24 cellular contexts compared by ENCODE assay signal in genomic region chrX:22698151-22698550, GRCh38.
DNase-seq lines count a peak whose midpoint lies in the region; FAIRE-seq and TF ChIP-seq lines count a peak whose summit lies in the region.
"Had no signal": no experiment of that assay in that cellular context is flagged by ENCODE, and none has a peak within 500 bp of the region (broad histone marks: within the 10 kb centered on the region; RNA-seq: fewer than 3 reads in every experiment).

No MANE protein-coding gene starts in this region.

- H3K27ac Mint-ChIP-seq in astrocyte (ENCODE audit: unreplicated experiment), result no peak overlapping the region
- H3K27ac Mint-ChIP-seq: CD4-positive, alpha-beta memory T cell; GM23338; H9 had no signal

- no peak for TF ChIP-seq POLR2A in esophagus squamous epithelium (IDR thresholded peaks at IDR 0.05)

- DNase-seq in A673 (ENCODE audit: low spot score) (no peak), astrocyte (ENCODE audit: low read depth) (no peak), dermis microvascular lymphatic vessel endothelial cell (ENCODE audit: low read depth in 2 of 2) (peak; percentile 30 to 85), lung microvascular endothelial cell (ENCODE audit: low read depth in 2 of 2) (peak; percentile 77 to 80), coronary artery (ENCODE audit: low spot score) (no peak), UCSD-AML1 (lab: John Stamatoyannopoulos, UW; ENCODE audit: unreplicated experiment) (no peak), esophagus squamous epithelium (lab: John Stamatoyannopoulos, UW) (no peak), NCI-H1048 (lab: John Stamatoyannopoulos, UW) (no peak)
- DNase-seq: ACHN; AML-193; BE2C; C1 segment of cervical spinal cord; Calu3; CD4-positive, alpha-beta memory T cell; COR-L47; DMS53; DMS79 treated with DMSO at 0.1 percent for 48 hours; GF-D8; H9 had no signal

- no peak overlapping the region for H3K4me3 ChIP-seq in A673 (ENCODE audit: low read depth, low read length, poor library complexity, severe bottlenecking)
- no peak overlapping the region for H3K4me3 ChIP-seq in astrocyte (ENCODE audit: insufficient read depth, low read depth, low read length)
- no peak overlapping the region for H3K4me3 ChIP-seq in coronary artery
- H3K4me3 ChIP-seq in esophagus squamous epithelium, result no peak overlapping the region
- H3K4me3 ChIP-seq: GM23338 had no signal

- CTCF ChIA-PET in A673 (lab: Charles Lee), result no interaction called here

- no peaks in the 10 kb centered on the region for H3K27me3 ChIP-seq in A673 (replicated peaks; ENCODE audit: insufficient read depth, low read depth, low read length, poor library complexity)
- H3K27me3 ChIP-seq in astrocyte (ENCODE audit: insufficient read depth, low read length), result no peaks in the 10 kb centered on the region
- peaks cover 0 to 3% (median 0%) of the 10 kb centered on the region in 4 donors for H3K27me3 ChIP-seq in esophagus squamous epithelium
- H3K27me3 ChIP-seq: BE2C had no signal

- BruUV-seq in A673 (replicated peaks; lab: Mats Ljungman, UMichigan), result no TSS peak

- TF ChIP-seq CTCF in A673 (conservative IDR thresholded peaks at IDR 0.05; ENCODE audit: low read depth, low read length) (no peak), astrocyte (IDR thresholded peaks at IDR 0.05; ENCODE audit: insufficient read depth, low read depth, low read length) (no peak), coronary artery (IDR thresholded peaks at IDR 0.05) (no peak), esophagus squamous epithelium (IDR thresholded peaks at IDR 0.05) (no peak)

- POLR2A ChIA-PET in A673 (lab: Charles Lee; ENCODE audit: low non-redundant PET), result no interaction called here

- H3K4me1 Mint-ChIP-seq in astrocyte (ENCODE audit: low read depth, unreplicated experiment), result no peaks in the 10 kb centered on the region
- H3K4me1 Mint-ChIP-seq: CD4-positive, alpha-beta memory T cell; GM23338; H9 had no signal

- H3K36me3 ChIP-seq in A673 (ENCODE audit: insufficient read depth, low read length, poor library complexity, severe bottlenecking) (no peaks in the 10 kb centered on the region), astrocyte (ENCODE audit: insufficient read depth, low read length) (no peaks in the 10 kb centered on the region), esophagus squamous epithelium (no peaks in the 10 kb centered on the region)
- H3K36me3 ChIP-seq: BE2C had no signal

- H3K36me3 Mint-ChIP-seq in astrocyte (ENCODE audit: low read depth, unreplicated experiment), result no peaks in the 10 kb centered on the region
- H3K36me3 Mint-ChIP-seq: CD4-positive, alpha-beta memory T cell had no signal

- H3K27ac ChIP-seq in A673 (ENCODE audit: low read depth, low read length, poor library complexity, severe bottlenecking) (peak overlapping the region; percentile 87), astrocyte (ENCODE audit: low read depth, low read length) (no peak overlapping the region), coronary artery (no peak overlapping the region), esophagus squamous epithelium (no peak overlapping the region)
- H3K27ac ChIP-seq: 22Rv1 had no signal

- no peak overlapping the region for H3K4me2 ChIP-seq in astrocyte (ENCODE audit: low read length)
- H3K4me2 ChIP-seq: GM23338 had no signal

- peak; percentile 37 for FAIRE-seq in astrocyte (lab: Jason Lieb, UNC)
- FAIRE-seq: A204.1, GM12891, GM18507 had no signal

- intact Hi-C loops in A673 (cut with micrococcal nuclease; ENCODE audit: unreplicated experiment), result no loop called here
- intact Hi-C loops in esophagus squamous epithelium (cut with DNase I), result no loop called here

- no peaks in the 10 kb centered on the region for H3K9me3 Mint-ChIP-seq in astrocyte (ENCODE audit: unreplicated experiment)
- H3K9me3 Mint-ChIP-seq: GM23338 had no signal

- no peaks in the 10 kb centered on the region for H3K9me3 ChIP-seq in A673 (ENCODE audit: low read depth, low read length, poor library complexity, severe bottlenecking)
- no peaks in the 10 kb centered on the region for H3K9me3 ChIP-seq in astrocyte (ENCODE audit: insufficient read depth, low read depth, low read length)
- no peaks in the 10 kb centered on the region for H3K9me3 ChIP-seq in esophagus squamous epithelium
- H3K9me3 ChIP-seq: BE2C had no signal

- H3K4me3 Mint-ChIP-seq in astrocyte (ENCODE audit: unreplicated experiment), result no peak overlapping the region
- H3K4me3 Mint-ChIP-seq: CD4-positive, alpha-beta memory T cell; GM23338; H9 had no signal

- H2AFZ ChIP-seq in astrocyte (ENCODE audit: low read depth, low read length), result no peak overlapping the region
- H2AFZ ChIP-seq: GM23338 had no signal

- H3K4me1 ChIP-seq in A673 (ENCODE audit: insufficient read depth, low read length, poor library complexity, severe bottlenecking) (peaks cover 13% of the 10 kb centered on the region), astrocyte (ENCODE audit: insufficient read depth, low read length) (no peaks in the 10 kb centered on the region), esophagus squamous epithelium (no peaks in the 10 kb centered on the region)
- H3K4me1 ChIP-seq: BE2C had no signal

- no peaks in the 10 kb centered on the region for H3K79me2 ChIP-seq in astrocyte (ENCODE audit: insufficient read depth, low read length)

- H3K27me3 Mint-ChIP-seq in astrocyte (ENCODE audit: low read depth, unreplicated experiment), result no peaks in the 10 kb centered on the region
- H3K27me3 Mint-ChIP-seq: CD4-positive, alpha-beta memory T cell had no signal

- H3K9ac ChIP-seq in astrocyte (ENCODE audit: low read length), result no peak overlapping the region

- H4K20me1 ChIP-seq in astrocyte (ENCODE audit: insufficient read depth, low read length), result no peaks in the 10 kb centered on the region

Comparison
In these comparisons a context has a peak if more than half of its experiments do, and no peak if none do; other contexts are left out.
1. DNase-seq: peak in dermis microvascular lymphatic vessel endothelial cell (2 of 2) and lung microvascular endothelial cell (2 of 2); none in A673 (single experiment), astrocyte (single experiment), coronary artery (single experiment), UCSD-AML1 (single experiment), esophagus squamous epithelium (single experiment) and NCI-H1048 (single experiment).